1 cellular context compared by ENCODE assay signal in the genomic region with DNA sequence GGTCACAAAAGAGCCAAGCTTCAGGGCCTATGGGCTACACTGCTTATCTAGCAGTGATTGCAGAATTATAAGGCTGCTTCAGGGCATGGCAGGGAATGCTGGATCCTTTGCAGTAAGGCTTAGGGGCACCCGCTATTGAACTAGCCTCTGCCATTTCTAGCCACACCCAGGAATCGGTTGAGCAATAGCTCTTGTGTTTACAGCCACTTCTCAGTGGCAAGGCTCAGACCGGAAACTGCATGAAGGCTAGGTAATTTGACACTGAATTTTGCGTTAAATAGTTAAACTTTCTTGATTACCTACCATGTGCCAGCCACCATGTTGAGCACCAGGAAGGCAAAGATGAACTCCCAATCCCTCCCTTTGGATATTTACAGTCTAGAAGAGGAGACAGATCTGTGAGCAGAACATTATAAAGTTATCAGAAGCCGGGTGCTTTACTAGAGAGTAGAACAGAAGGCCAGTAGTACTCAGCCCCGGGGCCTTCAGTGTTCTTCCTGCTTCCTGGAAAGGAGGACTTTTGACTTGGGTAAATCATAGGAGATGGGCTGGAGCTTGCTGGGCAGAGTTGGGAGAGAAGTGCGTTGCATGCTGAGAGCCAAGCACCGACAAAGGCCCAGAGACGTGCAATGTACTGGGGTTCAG.
TF ChIP-seq lines count a peak whose summit lies in the region.

No MANE protein-coding gene starts in this region.

TF ChIP-seq in HepG2, 621 proteins besides CTCF, POLR2A, EP300 and RAD21 (continued from another document and continues in another):
- no peak for TF ChIP-seq SNAPC4 (CRISPR knock-in tag; IDR thresholded peaks at IDR 0.05)
- TF ChIP-seq REST (IDR thresholded peaks at IDR 0.05; ENCODE audit: borderline replicate concordance in 1 of 2, low read depth in 1 of 2, low read length in 2 of 2), result no peak
- TF ChIP-seq BHLHE40 (IDR thresholded peaks at IDR 0.05; ENCODE audit: low read length), result no peak
- TF ChIP-seq, protein P1, sequence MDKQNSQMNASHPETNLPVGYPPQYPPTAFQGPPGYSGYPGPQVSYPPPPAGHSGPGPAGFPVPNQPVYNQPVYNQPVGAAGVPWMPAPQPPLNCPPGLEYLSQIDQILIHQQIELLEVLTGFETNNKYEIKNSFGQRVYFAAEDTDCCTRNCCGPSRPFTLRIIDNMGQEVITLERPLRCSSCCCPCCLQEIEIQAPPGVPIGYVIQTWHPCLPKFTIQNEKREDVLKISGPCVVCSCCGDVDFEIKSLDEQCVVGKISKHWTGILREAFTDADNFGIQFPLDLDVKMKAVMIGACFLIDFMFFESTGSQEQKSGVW (CRISPR knock-in tag; IDR thresholded peaks at IDR 0.05; ENCODE audit: borderline replicate concordance), result no peak
- no peak for TF ChIP-seq ADNP (CRISPR knock-in tag; IDR thresholded peaks at IDR 0.05)
- no peak for TF ChIP-seq GTF3A (CRISPR knock-in tag; conservative IDR thresholded peaks at IDR 0.05)
- TF ChIP-seq, protein P2, sequence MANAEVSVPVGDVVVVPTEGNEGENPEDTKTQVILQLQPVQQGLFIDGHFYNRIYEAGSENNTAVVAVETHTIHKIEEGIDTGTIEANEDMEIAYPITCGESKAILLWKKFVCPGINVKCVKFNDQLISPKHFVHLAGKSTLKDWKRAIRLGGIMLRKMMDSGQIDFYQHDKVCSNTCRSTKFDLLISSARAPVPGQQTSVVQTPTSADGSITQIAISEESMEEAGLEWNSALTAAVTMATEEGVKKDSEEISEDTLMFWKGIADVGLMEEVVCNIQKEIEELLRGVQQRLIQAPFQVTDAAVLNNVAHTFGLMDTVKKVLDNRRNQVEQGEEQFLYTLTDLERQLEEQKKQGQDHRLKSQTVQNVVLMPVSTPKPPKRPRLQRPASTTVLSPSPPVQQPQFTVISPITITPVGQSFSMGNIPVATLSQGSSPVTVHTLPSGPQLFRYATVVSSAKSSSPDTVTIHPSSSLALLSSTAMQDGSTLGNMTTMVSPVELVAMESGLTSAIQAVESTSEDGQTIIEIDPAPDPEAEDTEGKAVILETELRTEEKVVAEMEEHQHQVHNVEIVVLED (CRISPR knock-in tag; IDR thresholded peaks at IDR 0.05; ENCODE audit: borderline replicate concordance), result no peak
- peak; percentile 63; the same call in 1 of the 2 replicates for TF ChIP-seq ZBTB4 (CRISPR knock-in tag; IDR thresholded peaks at IDR 0.05; ENCODE audit: borderline replicate concordance)
- TF ChIP-seq FOXK1 (CRISPR knock-in tag; IDR thresholded peaks at IDR 0.05; ENCODE audit: borderline replicate concordance, low read depth), result peak; percentile 94
- no peak for TF ChIP-seq ETV6 (CRISPR knock-in tag; conservative IDR thresholded peaks at IDR 0.05)
- TF ChIP-seq ARNT (IDR thresholded peaks at IDR 0.05), result no peak
- TF ChIP-seq, protein P3, sequence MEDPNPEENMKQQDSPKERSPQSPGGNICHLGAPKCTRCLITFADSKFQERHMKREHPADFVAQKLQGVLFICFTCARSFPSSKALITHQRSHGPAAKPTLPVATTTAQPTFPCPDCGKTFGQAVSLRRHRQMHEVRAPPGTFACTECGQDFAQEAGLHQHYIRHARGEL (CRISPR knock-in tag; IDR thresholded peaks at IDR 0.05), result no peak
- TF ChIP-seq PTBP1 (IDR thresholded peaks at IDR 0.05; ENCODE audit: low read depth, low read length, poor library complexity, severe bottlenecking), result no peak
- no peak for TF ChIP-seq AFF4 (CRISPR knock-in tag; IDR thresholded peaks at IDR 0.05)
- TF ChIP-seq FOXO1 (CRISPR knock-in tag; IDR thresholded peaks at IDR 0.05), result peak; percentile 95
- TF ChIP-seq SP2 (CRISPR knock-in tag; IDR thresholded peaks at IDR 0.05), result no peak
- no peak for TF ChIP-seq PHF5A (CRISPR knock-in tag; IDR thresholded peaks at IDR 0.05; ENCODE audit: low read depth, unreplicated experiment)
- TF ChIP-seq ZNF143 (CRISPR knock-in tag; IDR thresholded peaks at IDR 0.05), result no peak; the same call in 1 of the 2 replicates
- TF ChIP-seq ZNF879 (CRISPR knock-in tag; IDR thresholded peaks at IDR 0.05), result no peak
- TF ChIP-seq ZNF451 (CRISPR knock-in tag; IDR thresholded peaks at IDR 0.05), result no peak
- TF ChIP-seq MEIS2 (CRISPR knock-in tag; IDR thresholded peaks at IDR 0.05), result no peak
- no peak for TF ChIP-seq FIP1L1 (IDR thresholded peaks at IDR 0.05; ENCODE audit: borderline replicate concordance, insufficient read depth, low read depth, low read length)
- TF ChIP-seq, protein P4, sequence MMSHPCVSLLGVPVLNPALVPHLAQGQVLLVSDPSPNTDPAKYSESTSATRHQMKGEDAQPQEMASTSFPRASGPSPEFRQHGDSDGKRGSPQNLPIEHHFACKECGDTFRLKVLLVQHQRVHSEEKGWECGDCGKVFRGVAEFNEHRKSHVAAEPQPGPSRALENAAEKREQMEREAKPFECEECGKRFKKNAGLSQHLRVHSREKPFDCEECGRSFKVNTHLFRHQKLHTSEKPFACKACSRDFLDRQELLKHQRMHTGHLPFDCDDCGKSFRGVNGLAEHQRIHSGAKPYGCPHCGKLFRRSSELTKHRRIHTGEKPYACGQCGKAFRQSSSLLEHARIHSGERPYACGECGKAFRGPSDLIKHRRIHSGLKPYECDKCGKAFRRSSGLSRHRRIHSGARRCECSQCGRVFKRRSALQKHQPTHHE (CRISPR knock-in tag; IDR thresholded peaks at IDR 0.05; ENCODE audit: borderline replicate concordance), result no peak
